8 cellular contexts compared by ENCODE assay signal in genomic region chr9:37784291-37784639, GRCh38. TPM values are rescaled to one million over a fixed set of nuclear protein-coding genes. Genes with fewer than 3 reads are reported as not detected.
DNase-seq lines count a peak whose midpoint lies in the region; ATAC-seq and TF ChIP-seq lines count a peak whose summit lies in the region.

No MANE protein-coding gene starts in this region.

- H3K4me2 ChIP-seq in trophoblast cell (ENCODE audit: low read length): peak overlapping the region; percentile 74

- peaks cover 0 to 13% of the 10 kb centered on the region in 2 experiments for H3K36me3 ChIP-seq in trophoblast cell (ENCODE audit: control insufficient read depth in 1 of 2, insufficient read depth in 2 of 2, low read length in 2 of 2)

- no peak overlapping the region for H2BK12ac ChIP-seq in trophoblast cell (ENCODE audit: low read length)

- H3K4me3 ChIP-seq in epithelial cell of proximal tubule (ENCODE audit: low read depth, low read length) (peak overlapping the region; percentile 82), trophoblast cell (ENCODE audit: low read depth, low read length) (peak overlapping the region; percentile 96)

- H3K4ac ChIP-seq in trophoblast cell (ENCODE audit: low read depth, low read length): peak overlapping the region; percentile 18

- no peaks in the 10 kb centered on the region for H3K27me3 ChIP-seq in trophoblast cell (ENCODE audit: insufficient read depth, low read length)

- peak overlapping the region; percentile 64 for H4K91ac ChIP-seq in trophoblast cell (ENCODE audit: low read depth, low read length)

- H3K14ac ChIP-seq in trophoblast cell (ENCODE audit: low read length): peak overlapping the region; percentile 74

- peak overlapping the region; percentile 49 for H2BK120ac ChIP-seq in trophoblast cell (ENCODE audit: insufficient read depth, low read length, poor library complexity)

- peak overlapping the region; percentile 53 for H2AFZ ChIP-seq in trophoblast cell (ENCODE audit: insufficient read depth, low read length, poor library complexity)

- no peak overlapping the region for H3K27ac ChIP-seq in trophoblast cell (ENCODE audit: low read depth, low read length)

- H2BK5ac ChIP-seq in trophoblast cell (ENCODE audit: low read depth, low read length, poor library complexity): no peak overlapping the region

- no peak for TF ChIP-seq CTCF in epithelial cell of proximal tubule (conservative IDR thresholded peaks at IDR 0.05; ENCODE audit: low read depth, low read length)

- peak overlapping the region; percentile 46 for H2AK5ac ChIP-seq in trophoblast cell (ENCODE audit: low read length)

- DNase-seq in EL: peak; percentile 30
- peak; percentile 42 for DNase-seq in OCI-M1 (lab: John Stamatoyannopoulos, UW)
- no peak for DNase-seq in epithelial cell of proximal tubule (ENCODE audit: low read depth)
- no peak for DNase-seq in trophoblast cell
- DNase-seq in OCI-M2 (lab: John Stamatoyannopoulos, UW; ENCODE audit: unreplicated experiment): no peak
- DNase-seq in stimulated activated CD8-positive, alpha-beta memory T cell treated with anti-CD3 and anti-CD28 coated beads, Interleukin-4, amount 100 ng/mL, for 48 hours: no peak
- no peak for DNase-seq in mesenteric fat pad (ENCODE audit: low spot score)

- no CpG with 5 or more reads among the region's 6 CpGs for WGBS in trophoblast cell (ENCODE audit: extremely low coverage, insufficient coverage, insufficient read length)

- peaks cover 3% of the 10 kb centered on the region for H3K79me1 ChIP-seq in trophoblast cell (ENCODE audit: low read length)

- H3K4me1 ChIP-seq in trophoblast cell (ENCODE audit: control insufficient read depth in 1 of 2, insufficient read depth in 2 of 2, low read length in 2 of 2): peaks cover 0 to 5% of the 10 kb centered on the region in 2 experiments

- no peaks in the 10 kb centered on the region for H3K9me3 ChIP-seq in trophoblast cell (ENCODE audit: insufficient read depth, low read depth, low read length)

- H4K8ac ChIP-seq in trophoblast cell (ENCODE audit: low read depth, low read length): peak overlapping the region; percentile 87

- H3K9ac ChIP-seq in trophoblast cell (ENCODE audit: low read length): peak overlapping the region; percentile 86

- H4K12ac ChIP-seq in trophoblast cell (ENCODE audit: low read depth, low read length): peak overlapping the region; percentile 56

- ATAC-seq in GM21423 (IDR thresholded peaks at IDR 0.05; ENCODE audit: unreplicated experiment): no peak

- H3K23ac ChIP-seq in trophoblast cell (ENCODE audit: low read length): no peak overlapping the region

- H3K79me2 ChIP-seq in trophoblast cell (ENCODE audit: control insufficient read depth, insufficient read depth, low read length, poor library complexity): peaks cover 6% of the 10 kb centered on the region

- H3K18ac ChIP-seq in trophoblast cell (ENCODE audit: low read length): no peak overlapping the region

RNA-seq across cellular contexts. Expression of gene EXOSC3, which starts 0.6 kb away (rescaled TPM):
- total RNA-seq in epithelial cell of proximal tubule (73.7 and 77.7 TPM in 2 replicates), mesenteric fat pad (33.2 TPM)
- 18.8 and 19.1 TPM in 2 replicates for polyA plus RNA-seq in trophoblast cell (2013)

RNA-seq across cellular contexts. Expression of gene DCAF10, which starts 16.3 kb away (rescaled TPM):
- total RNA-seq in epithelial cell of proximal tubule (8.3 and 17.8 TPM in 2 replicates), mesenteric fat pad (32.3 TPM)
- 12.3 TPM in 2 replicates for polyA plus RNA-seq in trophoblast cell (2013)

RNA-seq across cellular contexts. Expression of gene TRMT10B, which starts 30.7 kb away (rescaled TPM):
- 2.1 and 5.1 TPM in 2 replicates for total RNA-seq in epithelial cell of proximal tubule
- polyA plus RNA-seq in trophoblast cell (2013): 3.2 and 3.6 TPM in 2 replicates
- total RNA-seq in mesenteric fat pad: 6.8 TPM

Comparison
In these comparisons a context has a peak if more than half of its experiments do, and no peak if none do; other contexts are left out.
1. DNase-seq: peak in EL (single experiment) and OCI-M1 (single experiment); none in epithelial cell of proximal tubule (single experiment), trophoblast cell (0 of 2), OCI-M2 (single experiment), stimulated activated CD8-positive, alpha-beta memory T cell treated with anti-CD3 and anti-CD28 coated beads, Interleukin-4, amount 100 ng/mL, for 48 hours (single experiment) and mesenteric fat pad (single experiment).